Comparison of ENCODE assay signal across 1 cellular context in genomic region chr3:12660196-12660595, GRCh38.
TF ChIP-seq lines count a peak whose summit lies in the region.

No MANE protein-coding gene starts in this region.

TF ChIP-seq in liver, 16 proteins besides CTCF, POLR2A, EP300 and RAD21 (continued from another document):
- TF ChIP-seq SP1 (IDR thresholded peaks at IDR 0.05) (no peak), JUND (IDR thresholded peaks at IDR 0.05) (no peak)
